18 cellular contexts compared by ENCODE assay signal in genomic region chr6:135902756-135903331, GRCh38. TPM values are rescaled to one million over a fixed set of nuclear protein-coding genes. Genes with fewer than 3 reads are reported as not detected.
DNase-seq lines count a peak whose midpoint lies in the region; ATAC-seq, FAIRE-seq and TF ChIP-seq lines count a peak whose summit lies in the region.
"Had no signal": no experiment of that assay in that cellular context is flagged by ENCODE, and none has a peak within 500 bp of the region (broad histone marks: within the 10 kb centered on the region; RNA-seq: fewer than 3 reads in every experiment).

No MANE protein-coding gene starts in this region.

- TF ChIP-seq POLR2A in esophagus muscularis mucosa (IDR thresholded peaks at IDR 0.05; ENCODE audit: low read depth) (no peak), right lobe of liver (IDR thresholded peaks at IDR 0.05) (no peak)

- no peak overlapping the region for H3K27ac Mint-ChIP-seq in Caco-2 (ENCODE audit: unreplicated experiment)

- H3K36me3 ChIP-seq in adipocyte (ENCODE audit: control insufficient read depth, insufficient read depth, low read length, severe bottlenecking) (no peaks in the 10 kb centered on the region), esophagus muscularis mucosa (no peaks in the 10 kb centered on the region), right lobe of liver (no peaks in the 10 kb centered on the region), subcutaneous abdominal adipose tissue (ENCODE audit: control insufficient read depth in 5 of 5, insufficient read depth in 5 of 5, low read length in 5 of 5) (no peaks in the 10 kb centered on the region), kidney (ENCODE audit: control insufficient read depth in 1 of 2, insufficient read depth in 2 of 2, low read length in 2 of 2) (no peaks in the 10 kb centered on the region), Caco-2 (ENCODE audit: control insufficient read depth, insufficient read depth, low read length) (no peaks in the 10 kb centered on the region)

- H3K4me1 ChIP-seq in adipocyte (ENCODE audit: control insufficient read depth, insufficient read depth, low read length): peaks cover 24% of the 10 kb centered on the region
- H3K4me1 ChIP-seq in esophagus muscularis mucosa: peaks cover 7 to 26% (median 23%) of the 10 kb centered on the region in 4 donors
- peaks cover 0 to 20% (median 7%) of the 10 kb centered on the region in 4 donors for H3K4me1 ChIP-seq in right lobe of liver
- peaks cover 0 to 21% (median 17%) of the 10 kb centered on the region in 5 donors for H3K4me1 ChIP-seq in subcutaneous abdominal adipose tissue (ENCODE audit: control insufficient read depth in 5 of 5, insufficient read depth in 5 of 5, low read length in 5 of 5)
- peaks cover 2 to 7% of the 10 kb centered on the region in 2 donors for H3K4me1 ChIP-seq in kidney (ENCODE audit: control insufficient read depth in 1 of 2, insufficient read depth in 1 of 2, low read depth in 1 of 2, low read length in 2 of 2)
- no peaks in the 10 kb centered on the region for H3K4me1 ChIP-seq in Caco-2

- DNase-seq in adipocyte (ENCODE audit: low read depth): peak; percentile 36
- no peak for DNase-seq in esophagus muscularis mucosa (ENCODE audit: extremely low spot score)
- no peak for DNase-seq in right lobe of liver
- no peak for DNase-seq in kidney
- no peak for DNase-seq in activated CD4-positive, alpha-beta T cell treated with anti-CD3 and anti-CD28 coated beads for 4 hours
- DNase-seq in NCI-H1436 treated with DMSO at 0.1 percent for 48 hours (lab: John Stamatoyannopoulos, UW): no peak
- DNase-seq in Caco-2: no peak
- DNase-seq: activated naive CD4-positive, alpha-beta T cell treated with Interleukin-2 at 50 U/mL for 16 hours; DMS153; NCI-H1694 treated with DMSO at 0.1 percent for 48 hours; NCI-H510A treated with DMSO at 0.1 percent for 48 hours had no signal

- TF ChIP-seq CTCF in esophagus muscularis mucosa (IDR thresholded peaks at IDR 0.05): no peak
- no peak for TF ChIP-seq CTCF in right lobe of liver (IDR thresholded peaks at IDR 0.05)
- TF ChIP-seq CTCF in kidney (IDR thresholded peaks at IDR 0.05; ENCODE audit: borderline replicate concordance, extremely low read depth, insufficient read depth): no peak
- TF ChIP-seq CTCF in Caco-2 (IDR thresholded peaks at IDR 0.05; ENCODE audit: insufficient read depth in 1 of 2, low read depth in 1 of 2, low read length in 1 of 2, severe bottlenecking in 1 of 2, unreplicated experiment in 1 of 2): no peak

- H3K9me3 ChIP-seq in adipocyte (ENCODE audit: control insufficient read depth, low read length): no peaks in the 10 kb centered on the region
- H3K9me3 ChIP-seq in esophagus muscularis mucosa: no peaks in the 10 kb centered on the region
- no peaks in the 10 kb centered on the region for H3K9me3 ChIP-seq in right lobe of liver
- H3K9me3 ChIP-seq in subcutaneous abdominal adipose tissue (ENCODE audit: control insufficient read depth in 5 of 5, low read length in 5 of 5): no peaks in the 10 kb centered on the region
- no peaks in the 10 kb centered on the region for H3K9me3 ChIP-seq in kidney (ENCODE audit: control insufficient read depth in 1 of 2, low read length in 2 of 2)
- H3K9me3 ChIP-seq in Caco-2: no peaks in the 10 kb centered on the region

- peak; percentile 31 to 58 (median 39) for ATAC-seq in right lobe of liver
- ATAC-seq: HCT116 had no signal

- no TSS peak for BruUV-seq in Caco-2 (replicated peaks; lab: Mats Ljungman, UMichigan)

- intact Hi-C loops in esophagus muscularis mucosa (cut with DNase I) (no loop called here), right lobe of liver (cut with DNase I) (no loop called here), kidney (cut with DNase I) (no loop called here), Caco-2 (cut with micrococcal nuclease; ENCODE audit: unreplicated experiment) (loop anchor here (10.0 kb wide), 1 partner anchor 322 kb away; no protein-coding TSS in a partner anchor)

- H3K27me3 ChIP-seq in adipocyte (replicated peaks; ENCODE audit: control insufficient read depth, insufficient read depth, low read length) (no peaks in the 10 kb centered on the region), esophagus muscularis mucosa (no peaks in the 10 kb centered on the region), right lobe of liver (no peaks in the 10 kb centered on the region), subcutaneous abdominal adipose tissue (ENCODE audit: control insufficient read depth in 5 of 5, insufficient read depth in 4 of 5, low read length in 5 of 5) (no peaks in the 10 kb centered on the region), Caco-2 (replicated peaks; ENCODE audit: control insufficient read depth, insufficient read depth, low read length) (no peaks in the 10 kb centered on the region)

- peak overlapping the region; percentile 48 to 65 (median 56) for H3K27ac ChIP-seq in esophagus muscularis mucosa (replicated peaks in 1 of 4)
- H3K27ac ChIP-seq in right lobe of liver: peak overlapping the region; percentile 5 to 65 (median 27)
- H3K27ac ChIP-seq in subcutaneous abdominal adipose tissue (ENCODE audit: low read depth, low read length): peak overlapping the region; percentile 48
- no peak overlapping the region for H3K27ac ChIP-seq in kidney (ENCODE audit: low read depth in 2 of 2, low read length in 2 of 2)
- H3K27ac ChIP-seq: HL-60, SK-N-MC, VCaP had no signal

- CTCF ChIA-PET in Caco-2 (lab: Charles Lee): interaction anchor here (0.6 kb wide), 1 partner anchor 21 kb away, joined by 3 read pairs; no protein-coding TSS in a partner anchor

- no peaks in the 10 kb centered on the region for H3K9me3 Mint-ChIP-seq in Caco-2 (ENCODE audit: unreplicated experiment)

- no peaks in the 10 kb centered on the region for H3K4me1 Mint-ChIP-seq in Caco-2 (ENCODE audit: low read depth, unreplicated experiment)

- POLR2A ChIA-PET in Caco-2 (lab: Charles Lee): no interaction called here

- H3K4me3 ChIP-seq in adipocyte (ENCODE audit: low read length) (peak overlapping the region; percentile 69), esophagus muscularis mucosa (no peak overlapping the region), right lobe of liver (no peak overlapping the region), subcutaneous abdominal adipose tissue (ENCODE audit: low read depth in 1 of 5, low read length in 5 of 5) (no peak overlapping the region), kidney (ENCODE audit: low read length in 2 of 2) (no peak overlapping the region), Caco-2 (ENCODE audit: low read depth, low read length) (no peak overlapping the region)
- H3K4me3 ChIP-seq: lung, SK-N-MC had no signal

- no peak for FAIRE-seq in kidney (lab: Jason Lieb, UNC)

- no peaks in the 10 kb centered on the region for H3K36me3 Mint-ChIP-seq in Caco-2 (ENCODE audit: insufficient read depth, unreplicated experiment)

- WGBS in esophagus muscularis mucosa: 66% methylated on average over 2 of the region's 2 CpGs
- 60% methylated on average over 2 of the region's 2 CpGs for WGBS in right lobe of liver (ENCODE audit: insufficient coverage, low coverage, low lambda C conversion rate, missing lambda C conversion rate)

- H3K4me3 Mint-ChIP-seq in Caco-2 (ENCODE audit: unreplicated experiment): no peak overlapping the region

- TF ChIP-seq EP300 in esophagus muscularis mucosa (IDR thresholded peaks at IDR 0.05): no peak

- peaks cover 3% of the 10 kb centered on the region for H3K27me3 Mint-ChIP-seq in Caco-2 (ENCODE audit: insufficient read depth, unreplicated experiment)

- H3K9ac ChIP-seq in adipocyte (ENCODE audit: low read length) (peak overlapping the region; percentile 46), subcutaneous abdominal adipose tissue (ENCODE audit: low read length in 5 of 5) (no peak overlapping the region), kidney (ENCODE audit: low read length in 2 of 2) (no peak overlapping the region)

RNA-seq across cellular contexts. Expression of gene PDE7B, which starts 51.3 kb away (rescaled TPM):
- total RNA-seq in esophagus muscularis mucosa: 10 to 100 TPM in 2 of 4 donors, 1 to 10 TPM in 2; 3.4 to 15.4 (median 9.3) TPM
- 1 to 10 TPM; 1.1 to 5.1 (median 1.9) TPM for total RNA-seq in right lobe of liver
- total RNA-seq in kidney: 15.4 TPM
- 4.6 TPM for polyA plus RNA-seq in kidney (ENCODE audit: insufficient read depth, low read depth, low replicate concordance)
- total RNA-seq in Caco-2 (2022): not detected in 2 replicates
- total RNA-seq: OCI-LY7 had no signal

Comparison
In these comparisons a context has a peak if more than half of its experiments do, and no peak if none do; other contexts are left out.
1. H3K27ac ChIP-seq: peak in esophagus muscularis mucosa (4 of 4), right lobe of liver (3 of 3) and subcutaneous abdominal adipose tissue (single experiment); none in kidney (0 of 2).